Comparison of ENCODE assay signal across 8 cellular contexts in the genomic region with DNA sequence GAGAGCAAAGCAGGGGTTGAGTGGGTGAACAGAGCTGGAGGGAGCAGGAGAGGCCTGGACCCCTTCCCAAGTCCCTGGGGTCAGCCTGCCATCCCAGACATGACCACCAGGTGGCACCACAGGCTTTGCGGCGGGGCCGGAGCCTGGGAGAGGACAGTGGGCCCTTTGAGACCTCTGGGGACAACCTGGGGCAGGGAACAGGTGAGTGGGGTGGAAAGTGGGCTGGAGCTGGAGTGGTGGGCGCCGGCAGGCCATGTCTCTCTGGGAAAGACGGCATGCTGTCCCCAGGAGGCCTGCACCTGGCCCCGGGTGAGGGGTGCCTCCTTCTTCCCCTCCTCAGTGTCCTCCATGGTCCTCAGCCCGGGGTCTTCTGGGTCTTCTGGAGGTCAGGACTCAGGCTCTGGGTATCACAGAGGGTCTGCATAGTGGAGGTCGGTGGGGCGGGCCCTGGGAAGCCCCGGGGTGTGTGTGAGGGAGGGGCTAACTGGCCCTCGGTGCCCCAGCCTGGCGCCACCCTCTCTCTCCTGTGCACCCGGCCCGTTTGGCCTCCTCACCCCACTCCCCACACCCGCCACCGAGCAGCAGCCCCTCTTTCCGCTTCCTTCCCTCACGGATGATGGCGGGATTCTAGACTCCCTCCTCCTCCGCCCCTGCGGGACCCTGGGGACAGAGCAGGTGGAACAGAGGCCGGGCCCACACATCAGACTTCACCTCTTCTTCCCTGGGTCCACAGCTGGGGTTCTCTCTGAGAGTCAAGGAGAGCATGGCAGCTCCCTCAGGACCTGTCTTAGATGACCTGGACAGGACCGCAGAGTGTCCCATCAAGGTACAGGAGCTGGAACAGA. TPM values are rescaled to one million over a fixed set of nuclear protein-coding genes. Genes with fewer than 3 reads are reported as not detected.
A peak's percentile ranks its signal among the peaks of the same experiment; 100 is the strongest.
DNase-seq lines count a peak whose midpoint lies in the region; ATAC-seq and TF ChIP-seq lines count a peak whose summit lies in the region.

No MANE protein-coding gene starts in this region.

- POLR2A ChIA-PET in A673 (lab: Charles Lee; ENCODE audit: low non-redundant PET) = interaction anchor here (1.0 kb wide), 1 partner anchor 12 kb away, joined by 6 read pairs; no protein-coding TSS in a partner anchor

- CTCF ChIA-PET in A673 (lab: Charles Lee) = interaction anchor here (0.6 to 2.2 kb wide), 7 partner anchors 89 to 626 kb away, joined by 3 to 14 read pairs (median 4); partner anchors contain the start of gene PHLDA3
- CTCF ChIA-PET in activated CD8-positive, alpha-beta memory T cell treated with anti-CD3 and anti-CD28 coated beads, Interleukin-2, amount 10 ng/mL, durations not matched to agents 7 days and 5 days (lab: Charles Lee) = interaction anchor here (0.8 to 2.4 kb wide), 9 partner anchors 32 to 198 kb away, joined by 3 to 20 read pairs (median 3); no protein-coding TSS in a partner anchor

- no peaks in the 10 kb centered on the region for H3K4me1 Mint-ChIP-seq in activated CD8-positive, alpha-beta memory T cell treated with anti-CD3 and anti-CD28 coated beads, Interleukin-2, amount 10 ng/mL, durations not matched to agents 7 days and 5 days
- H3K4me1 Mint-ChIP-seq in natural killer cell treated with Interleukin-12 subunit alpha and Interleukin-12 subunit beta and Interleukin-15 and Interleukin-18, amount 100 ng/mL, for 72 hours (ENCODE audit: low read depth in 2 of 2) = no peaks in the 10 kb centered on the region

- H3K36me3 Mint-ChIP-seq in activated CD8-positive, alpha-beta memory T cell treated with anti-CD3 and anti-CD28 coated beads, Interleukin-2, amount 10 ng/mL, durations not matched to agents 7 days and 5 days = no peaks in the 10 kb centered on the region
- H3K36me3 Mint-ChIP-seq in natural killer cell treated with Interleukin-12 subunit alpha and Interleukin-12 subunit beta and Interleukin-15 and Interleukin-18, amount 100 ng/mL, for 72 hours = no peaks in the 10 kb centered on the region

- BruUV-seq in A673 (replicated peaks; lab: Mats Ljungman, UMichigan) = no TSS peak

- no peaks in the 10 kb centered on the region for H3K36me3 ChIP-seq in A673 (ENCODE audit: insufficient read depth, low read length, poor library complexity, severe bottlenecking)
- H3K36me3 ChIP-seq in stomach = no peaks in the 10 kb centered on the region

- H3K4me3 ChIP-seq in A673 (ENCODE audit: low read depth, low read length, poor library complexity, severe bottlenecking) (no peak overlapping the region), epithelial cell of proximal tubule (ENCODE audit: low read depth, low read length) (no peak overlapping the region), stomach (no peak overlapping the region)

- peaks cover 4% of the 10 kb centered on the region for H3K4me1 ChIP-seq in A673 (ENCODE audit: insufficient read depth, low read length, poor library complexity, severe bottlenecking)
- H3K4me1 ChIP-seq in stomach = peaks cover 5 to 11% (median 6%) of the 10 kb centered on the region in 4 donors

- H3K27ac ChIP-seq in A673 (ENCODE audit: low read depth, low read length, poor library complexity, severe bottlenecking) (peak overlapping the region; percentile 63), stomach (no peak overlapping the region)

- H3K27me3 ChIP-seq in A673 (replicated peaks; ENCODE audit: insufficient read depth, low read depth, low read length, poor library complexity) (no peaks in the 10 kb centered on the region), stomach (peaks cover 5 to 32% (median 6%) of the 10 kb centered on the region in 3 donors)

- intact Hi-C loops in A673 (cut with micrococcal nuclease; ENCODE audit: unreplicated experiment) (loop anchor here (1.0 to 5.0 kb wide), 3 partner anchors 92 to 153 kb away; no protein-coding TSS in a partner anchor), stomach (cut with DNase I; ENCODE audit: low total_unique reads) (loop anchor here (5.0 kb wide), 1 partner anchor 107 kb away; no protein-coding TSS in a partner anchor)

- peak; percentile 72 for ATAC-seq in activated CD8-positive, alpha-beta memory T cell treated with anti-CD3 and anti-CD28 coated beads, Interleukin-2, amount 10 ng/mL, durations not matched to agents 7 days and 5 days
- ATAC-seq in natural killer cell treated with Interleukin-12 subunit alpha and Interleukin-12 subunit beta and Interleukin-15 and Interleukin-18, amount 100 ng/mL, for 72 hours = peak in 1 of 2 donors; percentile 64
- ATAC-seq in HG02678 (IDR thresholded peaks at IDR 0.05; ENCODE audit: unreplicated experiment) = no peak

- 32 to 49% (median 46%) methylated on average over 20 to 24 of the region's 24 CpGs for WGBS in stomach, 5 donors

- H3K9me3 Mint-ChIP-seq in activated CD8-positive, alpha-beta memory T cell treated with anti-CD3 and anti-CD28 coated beads, Interleukin-2, amount 10 ng/mL, durations not matched to agents 7 days and 5 days (ENCODE audit: low read depth) = no peaks in the 10 kb centered on the region
- H3K9me3 Mint-ChIP-seq in natural killer cell treated with Interleukin-12 subunit alpha and Interleukin-12 subunit beta and Interleukin-15 and Interleukin-18, amount 100 ng/mL, for 72 hours = no peaks in the 10 kb centered on the region

- no peak overlapping the region for H3K4me3 Mint-ChIP-seq in activated CD8-positive, alpha-beta memory T cell treated with anti-CD3 and anti-CD28 coated beads, Interleukin-2, amount 10 ng/mL, durations not matched to agents 7 days and 5 days
- no peak overlapping the region for H3K4me3 Mint-ChIP-seq in natural killer cell treated with Interleukin-12 subunit alpha and Interleukin-12 subunit beta and Interleukin-15 and Interleukin-18, amount 100 ng/mL, for 72 hours

- no peaks in the 10 kb centered on the region for H3K27me3 Mint-ChIP-seq in activated CD8-positive, alpha-beta memory T cell treated with anti-CD3 and anti-CD28 coated beads, Interleukin-2, amount 10 ng/mL, durations not matched to agents 7 days and 5 days
- no peaks in the 10 kb centered on the region for H3K27me3 Mint-ChIP-seq in natural killer cell treated with Interleukin-12 subunit alpha and Interleukin-12 subunit beta and Interleukin-15 and Interleukin-18, amount 100 ng/mL, for 72 hours

- H3K27ac Mint-ChIP-seq in activated CD8-positive, alpha-beta memory T cell treated with anti-CD3 and anti-CD28 coated beads, Interleukin-2, amount 10 ng/mL, durations not matched to agents 7 days and 5 days = no peak overlapping the region
- H3K27ac Mint-ChIP-seq in natural killer cell treated with Interleukin-12 subunit alpha and Interleukin-12 subunit beta and Interleukin-15 and Interleukin-18, amount 100 ng/mL, for 72 hours = no peak overlapping the region

- DNase-seq in A673 (ENCODE audit: low spot score) = peak; percentile 78
- DNase-seq in NCI-H2227 (lab: John Stamatoyannopoulos, UW; ENCODE audit: unreplicated experiment) = peak; percentile 64
- peak; percentile 69 for DNase-seq in activated CD8-positive, alpha-beta memory T cell treated with anti-CD3 and anti-CD28 coated beads, Interleukin-2, amount 10 ng/mL, durations not matched to agents 7 days and 5 days
- no peak for DNase-seq in epithelial cell of proximal tubule (ENCODE audit: low read depth)
- peak; percentile 76 for DNase-seq in natural killer cell treated with Interleukin-12 subunit alpha and Interleukin-12 subunit beta and Interleukin-15 and Interleukin-18, amount 100 ng/mL, for 72 hours (ENCODE audit: low spot score)
- DNase-seq in stomach = peak; percentile 72

- TF ChIP-seq CTCF in A673 (conservative IDR thresholded peaks at IDR 0.05; ENCODE audit: low read depth, low read length) (peak; percentile 99), GM12872 (IDR thresholded peaks at IDR 0.05; ENCODE audit: insufficient read depth, low read depth, low read length) (peak; percentile 99), epithelial cell of proximal tubule (conservative IDR thresholded peaks at IDR 0.05; ENCODE audit: low read depth, low read length) (peak; percentile 91), stomach (IDR thresholded peaks at IDR 0.05) (peak in 6 of 7 experiments; percentile 90 to 98 (median 94))

- TF ChIP-seq POLR2A in stomach (IDR thresholded peaks at IDR 0.05) = no peak

- no peaks in the 10 kb centered on the region for H3K9me3 ChIP-seq in A673 (ENCODE audit: low read depth, low read length, poor library complexity, severe bottlenecking)
- no peaks in the 10 kb centered on the region for H3K9me3 ChIP-seq in stomach

- no peak for TF ChIP-seq EP300 in stomach (IDR thresholded peaks at IDR 0.05)

RNA-seq across cellular contexts. Expression of gene PKP1, which starts 28.5 kb away (rescaled TPM):
- 492 and 535 TPM in 2 replicates for total RNA-seq in A673 (2021)
- not detected for total RNA-seq in activated CD8-positive, alpha-beta memory T cell treated with anti-CD3 and anti-CD28 coated beads, Interleukin-2, amount 10 ng/mL, durations not matched to agents 7 days and 5 days
- total RNA-seq in epithelial cell of proximal tubule = 1.5 and 2.8 TPM in 2 replicates
- not detected for total RNA-seq in natural killer cell treated with Interleukin-12 subunit alpha and Interleukin-12 subunit beta and Interleukin-15 and Interleukin-18, amount 100 ng/mL, for 72 hours
- total RNA-seq in stomach = 1 to 10 TPM in 1 of 5 donors, under 1 TPM in 3, not detected in 1; under 0.01 to 3.5 (median 0.40) TPM
- polyA plus RNA-seq in stomach = 10 to 100 TPM in 1 of 3 donors, under 1 TPM in 1, not detected in 1; 0.12 to 42.2 TPM

Comparison
In these comparisons a context has a peak if more than half of its experiments do, and no peak if none do; other contexts are left out.
1. RNA of gene PKP1, which starts 28.5 kb away (total RNA-seq): 492 to 535 TPM in A673; 1.5 to 2.8 TPM in epithelial cell of proximal tubule, under 0.01 to 3.5 TPM in stomach, not detected in activated CD8-positive, alpha-beta memory T cell treated with anti-CD3 and anti-CD28 coated beads, Interleukin-2, amount 10 ng/mL, durations not matched to agents 7 days and 5 days and not detected in natural killer cell treated with Interleukin-12 subunit alpha and Interleukin-12 subunit beta and Interleukin-15 and Interleukin-18, amount 100 ng/mL, for 72 hours; every median in the first group is over 100 times any median in the second.
2. Peak in every context shown above with its lines, with median percentiles within 50 percentile points of each other: CTCF ChIP-seq.